In genomic region chr11:106714179-106714578, GRCh38 we compare ENCODE assay signal across 14 cellular contexts.
"Had no signal": no experiment of that assay in that cellular context is flagged by ENCODE, and none has a peak within 500 bp of the region (broad histone marks: within the 10 kb centered on the region; RNA-seq: fewer than 3 reads in every experiment).

No MANE protein-coding gene starts in this region.

- H3K27me3 ChIP-seq: adrenal gland, brain microvascular endothelial cell, foreskin keratinocyte, heart left ventricle, stomach had no signal

- H3K27ac ChIP-seq: brain microvascular endothelial cell, foreskin keratinocyte, heart left ventricle, skin epidermis, stomach had no signal

- DNase-seq: activated B cell treated with CpG ODN at 0.5 μM for 24 hours; activated CD4-positive, alpha-beta T cell treated with anti-CD3 and anti-CD28 coated beads, Interleukin-2, amount 10 ng/mL, durations not matched to agents 7 days and 5 days; activated naive CD4-positive, alpha-beta T cell treated with anti-CD3 and anti-CD28 coated beads, Interleukin-2, amount 10 ng/mL, durations not matched to agents 7 days and 5 days; adrenal gland; brain microvascular endothelial cell; cerebellar nuclear complex; dermis blood vessel endothelial cell; foreskin keratinocyte; heart left ventricle; stomach; T-helper 17 cell had no signal

- H3K36me3 ChIP-seq: adrenal gland, brain microvascular endothelial cell, heart left ventricle, stomach had no signal

- H3K4me1 ChIP-seq: adrenal gland, foreskin keratinocyte, heart left ventricle, stomach had no signal

- H3K9me3 ChIP-seq: heart left ventricle, stomach had no signal

- H3K4me3 ChIP-seq: adrenal gland, heart left ventricle, skin epidermis, stomach had no signal

- ATAC-seq: foreskin keratinocyte; heart left ventricle; left lobe of liver; natural killer cell treated with Interleukin-12 subunit alpha and Interleukin-12 subunit beta and Interleukin-15 and Interleukin-18, amount 100 ng/mL, for 72 hours; T-helper 17 cell had no signal
